Comparison of ENCODE assay signal across 8 cellular contexts in the genomic region with DNA sequence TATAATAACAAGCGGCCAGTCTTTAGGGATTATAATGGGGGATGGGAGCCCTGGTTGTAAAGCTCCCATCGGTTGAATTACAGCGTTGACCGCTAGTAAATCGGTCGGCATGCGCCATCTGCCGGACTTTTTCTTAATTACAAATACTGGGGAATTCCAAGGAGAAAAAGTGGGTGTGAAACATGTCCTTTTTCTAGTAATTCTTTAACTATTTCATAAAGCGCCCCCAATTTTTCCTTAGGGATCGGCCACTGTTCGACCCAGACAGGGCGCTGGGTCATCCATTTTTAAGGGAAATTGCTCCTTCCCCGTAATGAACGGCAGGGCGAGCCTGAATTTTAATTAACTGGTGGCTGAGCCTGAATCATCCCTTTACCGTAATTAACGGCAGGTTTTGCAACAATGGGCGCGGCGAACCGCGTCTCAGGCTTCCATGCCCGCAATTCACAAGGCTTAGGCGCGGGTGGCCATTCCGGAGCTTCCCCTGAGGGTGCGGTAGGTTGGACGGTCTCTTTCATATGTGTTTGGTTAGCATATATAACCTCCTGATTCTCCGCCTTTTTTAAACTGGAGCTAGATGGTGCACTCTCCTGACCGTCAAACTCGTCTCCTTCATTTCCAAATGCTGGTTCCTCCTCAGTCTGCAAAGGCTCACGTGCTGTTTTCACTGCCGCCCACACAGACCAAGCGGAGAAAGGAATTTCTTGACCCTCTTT.
DNase-seq lines count a peak whose midpoint lies in the region; ATAC-seq and TF ChIP-seq lines count a peak whose summit lies in the region.

No MANE protein-coding gene starts in this region.

- DNase-seq in GM10266 (ENCODE audit: extremely low spot score) (no peak), NCI-H1436 (lab: John Stamatoyannopoulos, UW) (peak; percentile 49), astrocyte of the spinal cord (ENCODE audit: low read depth, low spot score) (peak; percentile 67), hypothalamus (lab: John Stamatoyannopoulos, UW) (peak in 44 of 51 donors; percentile 5 to 77 (median 38)), retina (peak; percentile 90)
- peak; percentile 50 for DNase-seq in T-helper 2 cell treated with Interferon-gamma antibody and Interleukin-4, amounts not matched to agents 5 μg/mL and 100 μg/mL, for 36 hours (ENCODE audit: low spot score)

- peak overlapping the region; percentile 12 for H3K4me3 ChIP-seq in astrocyte of the spinal cord (ENCODE audit: low read depth, low read length)

- H3K36me3 Mint-ChIP-seq in T-helper 2 cell treated with Interferon-gamma antibody and Interleukin-4, amounts not matched to agents 5 μg/mL and 100 μg/mL, for 36 hours (ENCODE audit: low read depth) = no peaks in the 10 kb centered on the region

- no peak overlapping the region for H3K4me3 Mint-ChIP-seq in T-helper 2 cell treated with Interferon-gamma antibody and Interleukin-4, amounts not matched to agents 5 μg/mL and 100 μg/mL, for 36 hours

- TF ChIP-seq CTCF in GM10266 (IDR thresholded peaks at IDR 0.05; ENCODE audit: control insufficient read depth, insufficient read depth, low read depth, missing control alignments) (peak; percentile 41), astrocyte of the spinal cord (IDR thresholded peaks at IDR 0.05; ENCODE audit: low read depth, low read length) (peak; percentile 45)

- H3K4me1 Mint-ChIP-seq in T-helper 2 cell treated with Interferon-gamma antibody and Interleukin-4, amounts not matched to agents 5 μg/mL and 100 μg/mL, for 36 hours (ENCODE audit: low read depth) = no peaks in the 10 kb centered on the region

- peaks cover 40% of the 10 kb centered on the region for H3K27me3 Mint-ChIP-seq in T-helper 2 cell treated with Interferon-gamma antibody and Interleukin-4, amounts not matched to agents 5 μg/mL and 100 μg/mL, for 36 hours (ENCODE audit: low read depth)

- H3K27ac Mint-ChIP-seq in T-helper 2 cell treated with Interferon-gamma antibody and Interleukin-4, amounts not matched to agents 5 μg/mL and 100 μg/mL, for 36 hours = no peak overlapping the region

- in situ Hi-C loops in astrocyte of the spinal cord (cut with HindIII; ENCODE audit: low sequenced_read_pairs) = no loop called here

- ATAC-seq in HG03039 (IDR thresholded peaks at IDR 0.05; ENCODE audit: unreplicated experiment) (no peak), GM21515 (IDR thresholded peaks at IDR 0.05; ENCODE audit: unreplicated experiment) (no peak)

- peaks cover 8% of the 10 kb centered on the region for H3K9me3 Mint-ChIP-seq in T-helper 2 cell treated with Interferon-gamma antibody and Interleukin-4, amounts not matched to agents 5 μg/mL and 100 μg/mL, for 36 hours
